8 cellular contexts compared by ENCODE assay signal in genomic region chr16:21501869-21502667, GRCh38.
A peak's percentile ranks its signal among the peaks of the same experiment; 100 is the strongest.
DNase-seq lines count a peak whose midpoint lies in the region; ATAC-seq and TF ChIP-seq lines count a peak whose summit lies in the region.

No MANE protein-coding gene starts in this region.

- H3K9me3 Mint-ChIP-seq in CD14-positive monocyte (no peaks in the 10 kb centered on the region), memory B cell (no peaks in the 10 kb centered on the region)
- H3K9me3 Mint-ChIP-seq in effector memory CD8-positive, alpha-beta T cell: no peaks in the 10 kb centered on the region

- peak; percentile 76 for ATAC-seq in GM19328 (IDR thresholded peaks at IDR 0.05; ENCODE audit: unreplicated experiment)
- ATAC-seq in HG03460 (IDR thresholded peaks at IDR 0.05; ENCODE audit: unreplicated experiment): peak; percentile 56
- peak; percentile 81 for ATAC-seq in effector memory CD8-positive, alpha-beta T cell (replicated peaks)
- ATAC-seq in memory B cell (ENCODE audit: low read depth): peak; percentile 72

- H3K27ac Mint-ChIP-seq in CD14-positive monocyte: peak overlapping the region; percentile 91 to 96 (median 95)
- H3K27ac Mint-ChIP-seq in effector memory CD8-positive, alpha-beta T cell: peak overlapping the region; percentile 88 to 95
- H3K27ac Mint-ChIP-seq in memory B cell: peak overlapping the region; percentile 95

- DNase-seq in CD14-positive monocyte (ENCODE audit: low spot score) (peak; percentile 93), NCI-H82 (lab: John Stamatoyannopoulos, UW) (peak; percentile 96), memory B cell (ENCODE audit: low spot score in 2 of 2) (peak; percentile 97 to 99)
- peak; percentile 68 to 97 (median 97) for DNase-seq in activated CD8-positive, alpha-beta memory T cell treated with anti-CD3 and anti-CD28 coated beads for 48 hours (ENCODE audit: low read depth in 2 of 3, low spot score in 2 of 3)
- peak; percentile 88 to 93 (median 89) for DNase-seq in effector memory CD8-positive, alpha-beta T cell
- peak; percentile 79 to 95 (median 79) for DNase-seq in stimulated activated CD4-positive, alpha-beta T cell treated with anti-CD3 and anti-CD28 coated beads, TNF-alpha, amount 100 ng/mL, for 48 hours (ENCODE audit: low read depth in 3 of 3)

- H3K27me3 Mint-ChIP-seq in CD14-positive monocyte (ENCODE audit: low read depth in 3 of 3) (no peaks in the 10 kb centered on the region), memory B cell (no peaks in the 10 kb centered on the region)
- no peaks in the 10 kb centered on the region for H3K27me3 Mint-ChIP-seq in effector memory CD8-positive, alpha-beta T cell

- intact Hi-C loops in CD14-positive monocyte (cut with micrococcal nuclease): no loop called here

- H3K4me3 Mint-ChIP-seq in CD14-positive monocyte: peak overlapping the region; percentile 85 to 89
- peak overlapping the region; percentile 91 to 93 for H3K4me3 Mint-ChIP-seq in effector memory CD8-positive, alpha-beta T cell
- peak overlapping the region; percentile 90 for H3K4me3 Mint-ChIP-seq in memory B cell

- no peak for TF ChIP-seq CTCF in CD14-positive monocyte (IDR thresholded peaks at IDR 0.05)

- H3K36me3 Mint-ChIP-seq in CD14-positive monocyte (peaks cover 0 to 6% of the 10 kb centered on the region in 2 donors), memory B cell (peaks cover 2% of the 10 kb centered on the region)
- peaks cover 42% of the 10 kb centered on the region for H3K36me3 Mint-ChIP-seq in effector memory CD8-positive, alpha-beta T cell (ENCODE audit: insufficient read depth)

- peaks cover 12% of the 10 kb centered on the region for H3K4me1 Mint-ChIP-seq in CD14-positive monocyte
- peaks cover 10 to 14% of the 10 kb centered on the region in 2 donors for H3K4me1 Mint-ChIP-seq in effector memory CD8-positive, alpha-beta T cell (ENCODE audit: low read depth in 2 of 2)
- H3K4me1 Mint-ChIP-seq in memory B cell: peaks cover 14% of the 10 kb centered on the region

Comparison
In these comparisons a context has a peak if more than half of its experiments do, and no peak if none do; other contexts are left out.
1. Peak in every context shown above with its lines: DNase-seq and ATAC-seq.